17 cellular contexts compared by ENCODE assay signal in the genomic region with DNA sequence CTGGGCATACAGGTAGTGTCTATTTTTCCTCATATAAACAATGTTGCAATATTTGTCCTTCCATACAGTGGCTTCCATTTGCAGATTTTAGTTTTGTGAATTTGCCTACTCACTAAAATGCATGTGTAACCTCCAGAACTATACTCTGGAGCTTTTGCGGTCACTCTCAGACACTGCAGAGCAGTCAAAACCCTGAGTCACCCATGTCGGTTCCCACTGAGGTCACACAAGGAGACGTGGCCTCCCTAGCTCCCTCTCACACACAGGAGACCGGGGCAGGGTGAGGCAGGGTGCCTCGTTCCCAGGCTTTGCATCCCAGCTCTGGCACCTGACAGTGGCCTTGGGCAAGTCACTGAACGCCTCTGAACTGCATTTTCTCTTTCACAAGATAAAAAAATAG. TPM values are rescaled to one million over a fixed set of nuclear protein-coding genes. Genes with fewer than 3 reads are reported as not detected.
A peak's percentile ranks its signal among the peaks of the same experiment; 100 is the strongest.
DNase-seq lines count a peak whose midpoint lies in the region; ATAC-seq and TF ChIP-seq lines count a peak whose summit lies in the region.
"Had no signal": no experiment of that assay in that cellular context is flagged by ENCODE, and none has a peak within 500 bp of the region (broad histone marks: within the 10 kb centered on the region; RNA-seq: fewer than 3 reads in every experiment).

No MANE protein-coding gene starts in this region.

- no peak overlapping the region for H2AK5ac ChIP-seq in mesendoderm (ENCODE audit: low read length)

- H3K4me1 ChIP-seq in hepatocyte (ENCODE audit: insufficient read depth) = peaks cover 11% of the 10 kb centered on the region
- no peaks in the 10 kb centered on the region for H3K4me1 ChIP-seq in mesendoderm (ENCODE audit: control insufficient read depth, low read depth, low read length)
- H3K4me1 ChIP-seq in A673 (ENCODE audit: insufficient read depth, low read length, poor library complexity, severe bottlenecking) = no peaks in the 10 kb centered on the region
- no peaks in the 10 kb centered on the region for H3K4me1 ChIP-seq in mucosa of descending colon (ENCODE audit: low read depth)
- no peaks in the 10 kb centered on the region for H3K4me1 ChIP-seq in naive thymus-derived CD4-positive, alpha-beta T cell (ENCODE audit: control insufficient read depth in 2 of 2, insufficient read depth in 2 of 2, low read length in 2 of 2)

- H2BK15ac ChIP-seq in mesendoderm (replicated peaks; ENCODE audit: low read depth) = no peak overlapping the region

- POLR2A ChIA-PET in RWPE1 (lab: Yijun Ruan, JAX; ENCODE audit: low non-redundant PET) = interaction anchor here (0.5 kb wide), 1 partner anchor 58 kb away, joined by 3 read pairs; no protein-coding TSS in a partner anchor
- POLR2A ChIA-PET in A673 (lab: Charles Lee; ENCODE audit: low non-redundant PET) = no interaction called here
- POLR2A ChIA-PET in naive thymus-derived CD4-positive, alpha-beta T cell (lab: Charles Lee) = no interaction called here

- no peak overlapping the region for H3K4me3 ChIP-seq in hepatocyte
- H3K4me3 ChIP-seq in mesendoderm (ENCODE audit: low read length) = no peak overlapping the region
- H3K4me3 ChIP-seq in A673 (ENCODE audit: low read depth, low read length, poor library complexity, severe bottlenecking) = no peak overlapping the region
- H3K4me3 ChIP-seq in mucosa of descending colon = no peak overlapping the region
- no peak overlapping the region for H3K4me3 ChIP-seq in naive thymus-derived CD4-positive, alpha-beta T cell (ENCODE audit: low read length)
- H3K4me3 ChIP-seq: dorsolateral prefrontal cortex, stomach had no signal

- CTCF ChIA-PET in RWPE1 (lab: Yijun Ruan, JAX) = interaction anchor here (0.9 kb wide), 1 partner anchor 40 kb away, joined by 3 read pairs; no protein-coding TSS in a partner anchor
- CTCF ChIA-PET in A673 (lab: Charles Lee) = no interaction called here
- CTCF ChIA-PET in naive thymus-derived CD4-positive, alpha-beta T cell (lab: Charles Lee) = no interaction called here

- no peaks in the 10 kb centered on the region for H3K9me2 ChIP-seq in hepatocyte (replicated peaks; ENCODE audit: insufficient read depth)

- H4K5ac ChIP-seq in mesendoderm (ENCODE audit: low read length) = no peak overlapping the region

- WGBS in hepatocyte (ENCODE audit: low lambda C conversion rate, missing lambda C conversion rate) = 64% methylated on average over 6 of the region's 6 CpGs
- no CpG with 5 or more reads among the region's 6 CpGs for whole genome bisulfite sequencing in mesendoderm (ENCODE audit: extremely low coverage, insufficient coverage, low lambda C conversion rate)

- no peak overlapping the region for H2AFZ ChIP-seq in hepatocyte

- no peak for ATAC-seq in mucosa of descending colon
- no peak for ATAC-seq in naive thymus-derived CD4-positive, alpha-beta T cell

- H3K4ac ChIP-seq in mesendoderm (ENCODE audit: low read depth, low read length) = no peak overlapping the region

- H3K27me3 ChIP-seq in hepatocyte (no peaks in the 10 kb centered on the region), mesendoderm (ENCODE audit: insufficient read depth, low read length, poor library complexity) (no peaks in the 10 kb centered on the region), A673 (replicated peaks; ENCODE audit: insufficient read depth, low read depth, low read length, poor library complexity) (no peaks in the 10 kb centered on the region)
- H3K27me3 ChIP-seq in naive thymus-derived CD4-positive, alpha-beta T cell (ENCODE audit: control insufficient read depth in 2 of 2, insufficient read depth in 2 of 2, low read length in 2 of 2) = no peaks in the 10 kb centered on the region

- no TSS peak for BruUV-seq in A673 (replicated peaks; lab: Mats Ljungman, UMichigan)

- no peaks in the 10 kb centered on the region for H3K36me3 Mint-ChIP-seq in naive thymus-derived CD4-positive, alpha-beta T cell
- H3K36me3 Mint-ChIP-seq: IgD-negative memory B cell, memory B cell had no signal

- intact Hi-C loops in A673 (cut with micrococcal nuclease; ENCODE audit: unreplicated experiment) = no loop called here
- intact Hi-C loops in mucosa of descending colon (cut with DNase I, micrococcal nuclease) = no loop called here
- intact Hi-C loops in naive thymus-derived CD4-positive, alpha-beta T cell (cut with micrococcal nuclease) = no loop called here

- H3K4me1 Mint-ChIP-seq in naive thymus-derived CD4-positive, alpha-beta T cell = peaks cover 0 to 5% (median 0%) of the 10 kb centered on the region in 7 donors
- H3K4me1 Mint-ChIP-seq: IgD-negative memory B cell, memory B cell had no signal

- H3K27ac Mint-ChIP-seq in naive thymus-derived CD4-positive, alpha-beta T cell = no peak overlapping the region
- H3K27ac Mint-ChIP-seq: IgD-negative memory B cell, memory B cell had no signal

- H3K36me3 ChIP-seq in hepatocyte (replicated peaks; ENCODE audit: insufficient read depth, low read depth) = no peaks in the 10 kb centered on the region
- no peaks in the 10 kb centered on the region for H3K36me3 ChIP-seq in mesendoderm (ENCODE audit: control insufficient read depth, insufficient read depth, low read length)
- H3K36me3 ChIP-seq in A673 (ENCODE audit: insufficient read depth, low read length, poor library complexity, severe bottlenecking) = no peaks in the 10 kb centered on the region
- H3K36me3 ChIP-seq in mucosa of descending colon (ENCODE audit: low read depth) = no peaks in the 10 kb centered on the region
- H3K36me3 ChIP-seq in naive thymus-derived CD4-positive, alpha-beta T cell (ENCODE audit: control insufficient read depth in 2 of 3, insufficient read depth in 3 of 3, low read length in 3 of 3) = no peaks in the 10 kb centered on the region
- H3K36me3 ChIP-seq: stomach had no signal

- H3K9me3 ChIP-seq in hepatocyte (ENCODE audit: low read depth) (no peaks in the 10 kb centered on the region), A673 (ENCODE audit: low read depth, low read length, poor library complexity, severe bottlenecking) (no peaks in the 10 kb centered on the region), mucosa of descending colon (no peaks in the 10 kb centered on the region)
- H3K9me3 ChIP-seq in naive thymus-derived CD4-positive, alpha-beta T cell (ENCODE audit: control insufficient read depth in 2 of 3, low read length in 3 of 3) = no peaks in the 10 kb centered on the region
- H3K9me3 ChIP-seq: stomach had no signal

- H3K18ac ChIP-seq in mesendoderm (ENCODE audit: low read length) = no peak overlapping the region

- peaks cover 0 to 12% (median 5%) of the 10 kb centered on the region in 5 donors for H3K27me3 Mint-ChIP-seq in naive thymus-derived CD4-positive, alpha-beta T cell

- TF ChIP-seq CTCF in RWPE1 (conservative IDR thresholded peaks at IDR 0.05; ENCODE audit: low read depth) (no peak), hepatocyte (IDR thresholded peaks at IDR 0.05; ENCODE audit: poor library complexity) (no peak), A673 (conservative IDR thresholded peaks at IDR 0.05; ENCODE audit: low read depth, low read length) (no peak), mucosa of descending colon (IDR thresholded peaks at IDR 0.05) (no peak)

- no peak overlapping the region for H3K56ac ChIP-seq in mesendoderm (ENCODE audit: low read length)

- H3K9me3 Mint-ChIP-seq in naive thymus-derived CD4-positive, alpha-beta T cell = peaks cover 0 to 6% (median 0%) of the 10 kb centered on the region in 11 donors
- H3K9me3 Mint-ChIP-seq: memory B cell had no signal

- H2BK120ac ChIP-seq in mesendoderm (ENCODE audit: low read depth, low read length) = no peak overlapping the region

- no peak overlapping the region for H3K23ac ChIP-seq in mesendoderm (ENCODE audit: low read length)

- H3K4me3 Mint-ChIP-seq in naive thymus-derived CD4-positive, alpha-beta T cell = no peak overlapping the region
- H3K4me3 Mint-ChIP-seq: IgD-negative memory B cell, memory B cell had no signal

- H3K9ac ChIP-seq in mesendoderm (ENCODE audit: low read length) = no peak overlapping the region

- H4K8ac ChIP-seq in mesendoderm (ENCODE audit: low read depth, low read length) = no peak overlapping the region

- H3K79me2 ChIP-seq in hepatocyte = no peaks in the 10 kb centered on the region
- H3K79me2 ChIP-seq in mesendoderm (ENCODE audit: control insufficient read depth, insufficient read depth, low read length) = no peaks in the 10 kb centered on the region

- no peaks in the 10 kb centered on the region for H4K20me1 ChIP-seq in hepatocyte (ENCODE audit: insufficient read depth, poor library complexity, severe bottlenecking)

- H3K27ac ChIP-seq in RWPE1 (peak overlapping the region; percentile 38), hepatocyte (peak overlapping the region; percentile 46), mesendoderm (ENCODE audit: low read depth, low read length) (no peak overlapping the region), A673 (ENCODE audit: low read depth, low read length, poor library complexity, severe bottlenecking) (no peak overlapping the region)
- no peak overlapping the region for H3K27ac ChIP-seq in naive thymus-derived CD4-positive, alpha-beta T cell (ENCODE audit: low read depth, low read length)
- H3K27ac ChIP-seq: dorsolateral prefrontal cortex had no signal

- H2BK5ac ChIP-seq in mesendoderm (ENCODE audit: low read length) = no peak overlapping the region

- no peaks in the 10 kb centered on the region for H3K79me1 ChIP-seq in mesendoderm (ENCODE audit: low read length)

- peak; percentile 49 for DNase-seq in A172 (ENCODE audit: low spot score)
- peak; percentile 15 for DNase-seq in GOT3 (lab: John Stamatoyannopoulos, UW)
- peak; percentile 78 for DNase-seq in RWPE1 (ENCODE audit: low spot score)
- DNase-seq in hepatocyte (ENCODE audit: low spot score) = peak; percentile 35
- DNase-seq in mesendoderm = no peak
- DNase-seq in A673 (ENCODE audit: low spot score) = no peak
- no peak for DNase-seq in mucosa of descending colon
- DNase-seq in naive thymus-derived CD4-positive, alpha-beta T cell = no peak
- DNase-seq: activated CD4-positive, alpha-beta T cell treated with anti-CD3 and anti-CD28 coated beads, Interleukin-2, amount 50 U/mL, for 1 hour; DMS 273 treated with DMSO at 0.1 percent for 48 hours; NCI-H526; Right ventricle myocardium superior; small intestine; stomach had no signal

- H3K4me2 ChIP-seq in hepatocyte = no peak overlapping the region
- no peak overlapping the region for H3K4me2 ChIP-seq in mesendoderm (ENCODE audit: low read length)

RNA-seq across cellular contexts. Expression of gene ZNF354A, which starts 55.5 kb away (rescaled TPM):
- 4.2 and 5.4 TPM in 2 replicates for total RNA-seq in A172 (2014; rRNA removed; shearing (Covaris generic))
- total RNA-seq in hepatocyte (9.1 and 13.1 TPM in 2 replicates), A673 (2021) (15.8 and 16.9 TPM in 2 replicates), mucosa of descending colon (10 to 100 TPM in 1 of 3 donors, 1 to 10 TPM in 2; 5.7 to 17.4 (median 8.3) TPM)
- polyA plus RNA-seq in hepatocyte = 7.8 and 16.3 TPM in 2 replicates
- 12.4 TPM for polyA plus RNA-seq in mesendoderm (2013, experiment 1 of 2)
- polyA plus RNA-seq in mesendoderm (2013, experiment 2 of 2) = 13.6 TPM
- 10 to 100 TPM; 11.4 to 20.6 (median 14.2) TPM for total RNA-seq in naive thymus-derived CD4-positive, alpha-beta T cell
- 10 to 100 TPM; 11.6 to 14.4 TPM for polyA plus RNA-seq in naive thymus-derived CD4-positive, alpha-beta T cell

Comparison
In these comparisons a context has a peak if more than half of its experiments do, and no peak if none do; other contexts are left out.
1. DNase-seq: peak in A172 (single experiment), GOT3 (single experiment), RWPE1 (single experiment) and hepatocyte (single experiment); none in mesendoderm (single experiment), A673 (single experiment), mucosa of descending colon (0 of 3) and naive thymus-derived CD4-positive, alpha-beta T cell (0 of 9).
2. H3K27ac ChIP-seq: peak in RWPE1 (single experiment) and hepatocyte (single experiment); none in mesendoderm (single experiment), A673 (single experiment) and naive thymus-derived CD4-positive, alpha-beta T cell (single experiment).